1 cellular context compared by ENCODE assay signal in genomic region chr15:78216276-78217229, GRCh38.
TF ChIP-seq lines count a peak whose summit lies in the region.

No MANE protein-coding gene starts in this region.

TF ChIP-seq in WTC11, 78 proteins besides CTCF, POLR2A, EP300 and RAD21 (continued from another document):
- TF ChIP-seq, protein P1, sequence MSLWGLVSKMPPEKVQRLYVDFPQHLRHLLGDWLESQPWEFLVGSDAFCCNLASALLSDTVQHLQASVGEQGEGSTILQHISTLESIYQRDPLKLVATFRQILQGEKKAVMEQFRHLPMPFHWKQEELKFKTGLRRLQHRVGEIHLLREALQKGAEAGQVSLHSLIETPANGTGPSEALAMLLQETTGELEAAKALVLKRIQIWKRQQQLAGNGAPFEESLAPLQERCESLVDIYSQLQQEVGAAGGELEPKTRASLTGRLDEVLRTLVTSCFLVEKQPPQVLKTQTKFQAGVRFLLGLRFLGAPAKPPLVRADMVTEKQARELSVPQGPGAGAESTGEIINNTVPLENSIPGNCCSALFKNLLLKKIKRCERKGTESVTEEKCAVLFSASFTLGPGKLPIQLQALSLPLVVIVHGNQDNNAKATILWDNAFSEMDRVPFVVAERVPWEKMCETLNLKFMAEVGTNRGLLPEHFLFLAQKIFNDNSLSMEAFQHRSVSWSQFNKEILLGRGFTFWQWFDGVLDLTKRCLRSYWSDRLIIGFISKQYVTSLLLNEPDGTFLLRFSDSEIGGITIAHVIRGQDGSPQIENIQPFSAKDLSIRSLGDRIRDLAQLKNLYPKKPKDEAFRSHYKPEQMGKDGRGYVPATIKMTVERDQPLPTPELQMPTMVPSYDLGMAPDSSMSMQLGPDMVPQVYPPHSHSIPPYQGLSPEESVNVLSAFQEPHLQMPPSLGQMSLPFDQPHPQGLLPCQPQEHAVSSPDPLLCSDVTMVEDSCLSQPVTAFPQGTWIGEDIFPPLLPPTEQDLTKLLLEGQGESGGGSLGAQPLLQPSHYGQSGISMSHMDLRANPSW (CRISPR knock-in tag; conservative IDR thresholded peaks at IDR 0.05; ENCODE audit: low read depth), result no peak
- TF ChIP-seq, protein P2, sequence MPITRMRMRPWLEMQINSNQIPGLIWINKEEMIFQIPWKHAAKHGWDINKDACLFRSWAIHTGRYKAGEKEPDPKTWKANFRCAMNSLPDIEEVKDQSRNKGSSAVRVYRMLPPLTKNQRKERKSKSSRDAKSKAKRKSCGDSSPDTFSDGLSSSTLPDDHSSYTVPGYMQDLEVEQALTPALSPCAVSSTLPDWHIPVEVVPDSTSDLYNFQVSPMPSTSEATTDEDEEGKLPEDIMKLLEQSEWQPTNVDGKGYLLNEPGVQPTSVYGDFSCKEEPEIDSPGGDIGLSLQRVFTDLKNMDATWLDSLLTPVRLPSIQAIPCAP (CRISPR knock-in tag; IDR thresholded peaks at IDR 0.05), result no peak
- TF ChIP-seq JUN (CRISPR knock-in tag; IDR thresholded peaks at IDR 0.05), result no peak
